ENCODE assay signal across 26 cellular contexts in genomic region chr3:126934991-126935390, GRCh38.
"Had no signal": no experiment of that assay in that cellular context is flagged by ENCODE, and none has a peak within 500 bp of the region (broad histone marks: within the 10 kb centered on the region; RNA-seq: fewer than 3 reads in every experiment).

No MANE protein-coding gene starts in this region.

- H3K27ac Mint-ChIP-seq: natural killer cell; stimulated activated naive CD8-positive, alpha-beta T cell treated with anti-CD3 and anti-CD28 coated beads, Interleukin-15, amount 100 ng/mL, for 72 hours; type B pancreatic cell had no signal

- H3K9me3 Mint-ChIP-seq: natural killer cell; stimulated activated naive CD8-positive, alpha-beta T cell treated with anti-CD3 and anti-CD28 coated beads, Interleukin-15, amount 100 ng/mL, for 72 hours; type B pancreatic cell had no signal

- H3K4me3 Mint-ChIP-seq: natural killer cell; stimulated activated naive CD8-positive, alpha-beta T cell treated with anti-CD3 and anti-CD28 coated beads, Interleukin-15, amount 100 ng/mL, for 72 hours had no signal

- H3K9me3 ChIP-seq: gastrocnemius medialis, heart left ventricle, left lung, lower lobe of right lung, neutrophil, pancreas, prostate gland, right atrium auricular region, thyroid gland had no signal

- H3K4me1 Mint-ChIP-seq: stimulated activated naive CD8-positive, alpha-beta T cell treated with anti-CD3 and anti-CD28 coated beads, Interleukin-15, amount 100 ng/mL, for 72 hours had no signal

- H3K36me3 Mint-ChIP-seq: natural killer cell, type B pancreatic cell had no signal

- DNase-seq: central memory CD4-positive, alpha-beta T cell; effector CD4-positive, alpha-beta T cell; foreskin fibroblast; gastrocnemius medialis; hippocampal formation; left cardiac atrium; left lung; lower lobe of right lung; natural killer cell; pancreas; small intestine; stimulated activated CD4-positive, alpha-beta T cell treated with anti-CD3 and anti-CD28 coated beads, Interleukin-12 subunit alpha, Interleukin-12 subunit beta, amount 100 ng/mL, for 4 hours; stimulated activated CD4-positive, alpha-beta T cell treated with anti-CD3 and anti-CD28 coated beads, Interleukin-1b, Interleukin-23, amount 100 ng/mL, for 48 hours; stimulated activated CD4-positive, alpha-beta T cell treated with anti-CD3 and anti-CD28 coated beads, Interleukin-4, amount 100 ng/mL, for 1 hour; stimulated activated CD8-positive, alpha-beta memory T cell treated with anti-CD3 and anti-CD28 coated beads, Interleukin-4, amount 100 ng/mL, for 48 hours; stimulated activated naive CD4-positive, alpha-beta T cell; stimulated activated naive CD8-positive, alpha-beta T cell treated with anti-CD3 and anti-CD28 coated beads, Interleukin-15, amount 100 ng/mL, for 72 hours had no signal

- H3K36me3 ChIP-seq: gastrocnemius medialis, heart left ventricle, left lung, lower lobe of right lung, neutrophil, pancreas, prostate gland, right atrium auricular region, thyroid gland had no signal

- H3K4me3 ChIP-seq: dorsolateral prefrontal cortex, gastrocnemius medialis, heart left ventricle, left lung, lower lobe of right lung, pancreas, prostate gland, right atrium auricular region, thyroid gland had no signal

- H3K4me1 ChIP-seq: prostate gland had no signal

- H3K27me3 Mint-ChIP-seq: stimulated activated naive CD8-positive, alpha-beta T cell treated with anti-CD3 and anti-CD28 coated beads, Interleukin-15, amount 100 ng/mL, for 72 hours had no signal

- H3K27me3 ChIP-seq: dorsolateral prefrontal cortex, gastrocnemius medialis, left lung, pancreas, right atrium auricular region, thyroid gland had no signal

- H3K27ac ChIP-seq: dorsolateral prefrontal cortex, epithelial cell of prostate, gastrocnemius medialis, heart left ventricle, left lung, lower lobe of right lung, neutrophil, pancreas, prostate gland, right atrium auricular region, thyroid gland had no signal

- ATAC-seq: esophagus mucosa; gastrocnemius medialis; heart left ventricle; left lung; natural killer cell; stimulated activated naive CD8-positive, alpha-beta T cell treated with anti-CD3 and anti-CD28 coated beads, Interleukin-15, amount 100 ng/mL, for 72 hours had no signal
